In the genomic region with DNA sequence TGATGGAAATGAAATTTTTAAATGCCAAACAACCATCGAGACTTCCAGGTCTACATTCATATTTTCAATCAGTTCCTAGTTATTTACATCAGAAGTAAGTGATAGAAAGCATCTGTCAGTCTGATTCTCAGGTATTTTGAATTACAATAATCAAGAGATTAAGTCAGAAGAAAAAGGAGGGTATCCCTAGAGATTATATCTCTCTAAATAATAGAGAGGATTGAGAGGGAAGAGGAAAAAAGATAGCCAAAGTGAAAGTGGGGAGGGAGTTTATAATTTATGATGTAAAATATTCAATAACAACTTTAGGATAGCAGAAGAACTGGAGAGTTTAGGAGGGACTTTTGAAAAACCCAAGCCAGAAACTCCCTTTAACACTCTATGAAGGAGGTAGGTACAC, we compare ENCODE assay signal across 24 cellular contexts.
DNase-seq lines count a peak whose midpoint lies in the region; ATAC-seq and TF ChIP-seq lines count a peak whose summit lies in the region.
"Had no signal": no experiment of that assay in that cellular context is flagged by ENCODE, and none has a peak within 500 bp of the region (broad histone marks: within the 10 kb centered on the region; RNA-seq: fewer than 3 reads in every experiment).

No MANE protein-coding gene starts in this region.

- no peak for TF ChIP-seq POLR2A in tibial nerve (IDR thresholded peaks at IDR 0.05)

- intact Hi-C loops in OCI-LY7 (cut with micrococcal nuclease; ENCODE audit: unreplicated experiment), result no loop called here
- intact Hi-C loops in activated CD4-positive, alpha-beta T cell treated with anti-CD3 and anti-CD28 coated beads, Interleukin-2, amount 10 ng/mL, durations not matched to agents 24 days and 14 days (cut with micrococcal nuclease), result no loop called here

- POLR2A ChIA-PET in OCI-LY7 (lab: Charles Lee), result interaction anchor here (0.8 to 1.9 kb wide), 2 partner anchors 13 to 15 kb away, joined by 3 to 4 read pairs; no protein-coding TSS in a partner anchor

- H3K9me2 ChIP-seq in GM23338 (ENCODE audit: insufficient read depth) (no peaks in the 10 kb centered on the region), OCI-LY7 (ENCODE audit: insufficient read depth, low read length) (no peaks in the 10 kb centered on the region)

- ATAC-seq in GM23338, result no peak
- ATAC-seq in HG03095 (IDR thresholded peaks at IDR 0.05; ENCODE audit: unreplicated experiment), result no peak
- ATAC-seq: A549, GM12878 had no signal

- CTCF ChIA-PET in OCI-LY7 (lab: Charles Lee; ENCODE audit: unreplicated experiment), result no interaction called here

- peak overlapping the region; percentile 9; the same call in 1 of the 2 replicates for H3K27ac Mint-ChIP-seq in GM23338
- H3K27ac Mint-ChIP-seq in activated CD4-positive, alpha-beta T cell treated with anti-CD3 and anti-CD28 coated beads, Interleukin-2, amount 10 ng/mL, durations not matched to agents 24 days and 14 days, result no peak overlapping the region
- H3K27ac Mint-ChIP-seq: B cell; CD14-positive monocyte; CD4-positive, alpha-beta memory T cell; CD4-positive, CD25-positive, alpha-beta regulatory T cell; CD8-positive, alpha-beta memory T cell had no signal

- H3K27ac ChIP-seq in GM23338 (ENCODE audit: low read depth) (no peak overlapping the region), OCI-LY7 (ENCODE audit: low read depth, low read length, poor library complexity, severe bottlenecking) (no peak overlapping the region), tibial nerve (no peak overlapping the region)
- H3K27ac ChIP-seq: 22Rv1; A549; BLaER1 treated with 17β-estradiol and CSF1 and Interleukin-3, amounts not matched to agents 10 nM and 100 nM had no signal

- no TSS peak for BruUV-seq in OCI-LY7 (replicated peaks; lab: Mats Ljungman, UMichigan)

- peaks cover 23% of the 10 kb centered on the region for H3K4me1 ChIP-seq in GM23338 (ENCODE audit: insufficient read depth)
- H3K4me1 ChIP-seq in OCI-LY7 (ENCODE audit: insufficient read depth, low read length, poor library complexity, severe bottlenecking), result no peaks in the 10 kb centered on the region
- H3K4me1 ChIP-seq in tibial nerve, result no peaks in the 10 kb centered on the region
- H3K4me1 ChIP-seq: BLaER1 treated with 17β-estradiol and CSF1 and Interleukin-3, amounts not matched to agents 10 nM and 100 nM had no signal

- H3K36me3 ChIP-seq in GM23338 (ENCODE audit: insufficient read depth) (no peaks in the 10 kb centered on the region), OCI-LY7 (ENCODE audit: insufficient read depth, low read length) (no peaks in the 10 kb centered on the region), tibial nerve (no peaks in the 10 kb centered on the region)
- H3K36me3 ChIP-seq: BLaER1 treated with 17β-estradiol and CSF1 and Interleukin-3, amounts not matched to agents 10 nM and 100 nM had no signal

- H3K4me2 ChIP-seq in GM23338, result no peak overlapping the region
- H3K4me2 ChIP-seq in OCI-LY7 (ENCODE audit: low read length), result no peak overlapping the region
- H3K4me2 ChIP-seq: A549; BLaER1 treated with 17β-estradiol and CSF1 and Interleukin-3, amounts not matched to agents 10 nM and 100 nM had no signal

- no peaks in the 10 kb centered on the region for H3K9me3 ChIP-seq in OCI-LY7 (ENCODE audit: low read length)
- no peaks in the 10 kb centered on the region for H3K9me3 ChIP-seq in tibial nerve
- H3K9me3 ChIP-seq: A549; BLaER1 treated with 17β-estradiol and CSF1 and Interleukin-3, amounts not matched to agents 10 nM and 100 nM had no signal

- H3K27me3 ChIP-seq in GM23338 (ENCODE audit: insufficient read depth), result no peaks in the 10 kb centered on the region
- no peaks in the 10 kb centered on the region for H3K27me3 ChIP-seq in tibial nerve
- H3K27me3 ChIP-seq: BLaER1 treated with 17β-estradiol and CSF1 and Interleukin-3, amounts not matched to agents 10 nM and 100 nM had no signal

- H3K79me2 ChIP-seq in GM23338 (replicated peaks; ENCODE audit: insufficient read depth) (no peaks in the 10 kb centered on the region), OCI-LY7 (ENCODE audit: insufficient read depth, low read depth, low read length) (no peaks in the 10 kb centered on the region)

- 92 to 93% methylated on average over 1 of the region's 1 CpG for WGBS in tibial nerve, 2 donors

- H3F3A ChIP-seq in GM23338 (replicated peaks; ENCODE audit: low read depth), result no peaks in the 10 kb centered on the region

- TF ChIP-seq EP300 in tibial nerve (IDR thresholded peaks at IDR 0.05), result no peak

- peaks cover 2% of the 10 kb centered on the region for H3K27me3 Mint-ChIP-seq in GM23338 (ENCODE audit: insufficient read depth, low read depth, poor library complexity)
- peaks cover 3% of the 10 kb centered on the region for H3K27me3 Mint-ChIP-seq in activated CD4-positive, alpha-beta T cell treated with anti-CD3 and anti-CD28 coated beads, Interleukin-2, amount 10 ng/mL, durations not matched to agents 24 days and 14 days
- H3K27me3 Mint-ChIP-seq: CD4-positive, alpha-beta memory T cell; CD8-positive, alpha-beta memory T cell had no signal

- H3K4me3 Mint-ChIP-seq in GM23338, result no peak overlapping the region
- no peak overlapping the region for H3K4me3 Mint-ChIP-seq in activated CD4-positive, alpha-beta T cell treated with anti-CD3 and anti-CD28 coated beads, Interleukin-2, amount 10 ng/mL, durations not matched to agents 24 days and 14 days
- H3K4me3 Mint-ChIP-seq: B cell; CD14-positive monocyte; CD4-positive, alpha-beta memory T cell; CD4-positive, CD25-positive, alpha-beta regulatory T cell; CD8-positive, alpha-beta memory T cell had no signal

- H3K9me3 Mint-ChIP-seq in GM23338, result no peaks in the 10 kb centered on the region
- no peaks in the 10 kb centered on the region for H3K9me3 Mint-ChIP-seq in activated CD4-positive, alpha-beta T cell treated with anti-CD3 and anti-CD28 coated beads, Interleukin-2, amount 10 ng/mL, durations not matched to agents 24 days and 14 days
- H3K9me3 Mint-ChIP-seq: CD8-positive, alpha-beta memory T cell had no signal

- H3K4me3 ChIP-seq in GM23338 (no peak overlapping the region), OCI-LY7 (ENCODE audit: low read depth, low read length, poor library complexity, severe bottlenecking) (no peak overlapping the region), tibial nerve (no peak overlapping the region)
- H3K4me3 ChIP-seq: A549; BLaER1 treated with 17β-estradiol and CSF1 and Interleukin-3, amounts not matched to agents 10 nM and 100 nM; GM12878 had no signal

- DNase-seq in GM23338 (ENCODE audit: low spot score), result no peak
- peak; percentile 4 for DNase-seq in NCI-H2171 (lab: John Stamatoyannopoulos, UW)
- no peak for DNase-seq in OCI-LY7 (ENCODE audit: low spot score)
- no peak for DNase-seq in tibial nerve (ENCODE audit: low spot score in 2 of 2)
- no peak for DNase-seq in activated CD4-positive, alpha-beta T cell treated with anti-CD3 and anti-CD28 coated beads, Interleukin-2, amount 10 ng/mL, durations not matched to agents 24 days and 14 days
- DNase-seq: AML-193; CD4-positive, alpha-beta memory T cell; CD4-positive, CD25-positive, alpha-beta regulatory T cell; CD8-positive, alpha-beta memory T cell; COR-L47; DMS 273 treated with DMSO at 0.1 percent for 48 hours; DMS153; DMS53; DMS79; DND-41; EL; GDM1 had no signal

- TF ChIP-seq CTCF in GM23338 (conservative IDR thresholded peaks at IDR 0.05; ENCODE audit: low read depth in 2 of 2) (no peak), OCI-LY7 (conservative IDR thresholded peaks at IDR 0.05; ENCODE audit: low read length) (no peak), tibial nerve (IDR thresholded peaks at IDR 0.05) (no peak)

- no peaks in the 10 kb centered on the region for H3K36me3 Mint-ChIP-seq in GM23338 (ENCODE audit: low read depth)
- H3K36me3 Mint-ChIP-seq in activated CD4-positive, alpha-beta T cell treated with anti-CD3 and anti-CD28 coated beads, Interleukin-2, amount 10 ng/mL, durations not matched to agents 24 days and 14 days (ENCODE audit: low read depth), result no peaks in the 10 kb centered on the region
- H3K36me3 Mint-ChIP-seq: CD14-positive monocyte; CD4-positive, alpha-beta memory T cell; CD4-positive, CD25-positive, alpha-beta regulatory T cell; CD8-positive, alpha-beta memory T cell had no signal

- no peaks in the 10 kb centered on the region for H4K20me1 ChIP-seq in GM23338 (replicated peaks; ENCODE audit: insufficient read depth)
- H4K20me1 ChIP-seq in OCI-LY7 (ENCODE audit: insufficient read depth, low read length), result no peaks in the 10 kb centered on the region
- H4K20me1 ChIP-seq: BLaER1 treated with 17β-estradiol and CSF1 and Interleukin-3, amounts not matched to agents 10 nM and 100 nM had no signal

- H2AFZ ChIP-seq in GM23338, result no peak overlapping the region
- peak overlapping the region; percentile 14; the same call in 1 of the 2 replicates for H2AFZ ChIP-seq in OCI-LY7 (ENCODE audit: low read length)

- peaks cover 18% of the 10 kb centered on the region for H3K4me1 Mint-ChIP-seq in GM23338
- no peaks in the 10 kb centered on the region for H3K4me1 Mint-ChIP-seq in activated CD4-positive, alpha-beta T cell treated with anti-CD3 and anti-CD28 coated beads, Interleukin-2, amount 10 ng/mL, durations not matched to agents 24 days and 14 days
- H3K4me1 Mint-ChIP-seq: B cell; CD14-positive monocyte; CD4-positive, alpha-beta memory T cell; CD4-positive, CD25-positive, alpha-beta regulatory T cell; CD8-positive, alpha-beta memory T cell had no signal

TF ChIP-seq in GM23338, 12 proteins besides CTCF, POLR2A, EP300 and RAD21 (continues in another document):
- TF ChIP-seq JUNB (IDR thresholded peaks at IDR 0.05; ENCODE audit: unreplicated experiment) (no peak), ZNF331 (CRISPR knock-in tag; IDR thresholded peaks at IDR 0.05; ENCODE audit: low read depth) (no peak), EZH2phosphoT487 (IDR thresholded peaks at IDR 0.05; ENCODE audit: unreplicated experiment) (no peak)
